Comparison of ENCODE assay signal across 7 cellular contexts in genomic region chr17:50372222-50372621, GRCh38. TPM values are rescaled to one million over a fixed set of nuclear protein-coding genes. Genes with fewer than 3 reads are reported as not detected.
DNase-seq lines count a peak whose midpoint lies in the region; ATAC-seq, FAIRE-seq and TF ChIP-seq lines count a peak whose summit lies in the region.

No MANE protein-coding gene starts in this region.

- no peaks in the 10 kb centered on the region for H4K20me1 ChIP-seq in IMR-90 (ENCODE audit: insufficient read depth, low read length)
- peaks cover 4% of the 10 kb centered on the region for H4K20me1 ChIP-seq in keratinocyte (ENCODE audit: control insufficient read depth, extremely low read depth, insufficient read depth, low read length)

- H3K9ac ChIP-seq in IMR-90 (ENCODE audit: low read depth, low read length) (peak overlapping the region; percentile 88), adipocyte (ENCODE audit: low read length) (peak overlapping the region; percentile 91), keratinocyte (ENCODE audit: control insufficient read depth, extremely low read depth, insufficient read depth, low read length) (peak overlapping the region; percentile 96), subcutaneous abdominal adipose tissue (ENCODE audit: low read length in 5 of 5) (peak overlapping the region; percentile 78 to 96 (median 91))

- POLR2A ChIA-PET in IMR-90 (lab: Charles Lee; ENCODE audit: unreplicated experiment), result no interaction called here

- WGBS in IMR-90 (ENCODE audit: extremely low coverage in 2 of 2, insufficient read length in 1 of 2), 2 experiments, result 14% methylated on average over 5 of the region's 10 CpGs; no CpG with 5 or more reads in 1 of the 2 experiments

- dilution Hi-C loops in IMR-90 (cut with HindIII; ENCODE audit: low sequenced_read_pairs, unreplicated experiment) (no loop called here), keratinocyte (cut with MboI; ENCODE audit: extremely low pct_ligation_motif_present, low sequenced_read_pairs) (no loop called here)

- peak overlapping the region; percentile 91 for H3K14ac ChIP-seq in IMR-90 (replicated peaks; ENCODE audit: low read depth, low read length)

- H3K27me3 ChIP-seq in IMR-90 (ENCODE audit: control insufficient read depth, insufficient read depth, low read length), result no peaks in the 10 kb centered on the region
- H3K27me3 ChIP-seq in adipocyte (replicated peaks; ENCODE audit: control insufficient read depth, insufficient read depth, low read length), result no peaks in the 10 kb centered on the region
- no peaks in the 10 kb centered on the region for H3K27me3 ChIP-seq in keratinocyte (ENCODE audit: control insufficient read depth, extremely low read depth, insufficient read depth, low read length)
- no peaks in the 10 kb centered on the region for H3K27me3 ChIP-seq in subcutaneous abdominal adipose tissue (ENCODE audit: control insufficient read depth in 5 of 5, insufficient read depth in 4 of 5, low read length in 5 of 5)

- H3K36me3 ChIP-seq in IMR-90 (ENCODE audit: control insufficient read depth, insufficient read depth, low read length), result peaks cover 24% of the 10 kb centered on the region
- peaks cover 33% of the 10 kb centered on the region for H3K36me3 ChIP-seq in adipocyte (ENCODE audit: control insufficient read depth, insufficient read depth, low read length, severe bottlenecking)
- peaks cover 15 to 34% of the 10 kb centered on the region in 2 experiments for H3K36me3 ChIP-seq in keratinocyte (ENCODE audit: control insufficient read depth in 2 of 2, extremely low read depth in 1 of 2, insufficient read depth in 2 of 2, low read length in 2 of 2)
- peaks cover 9 to 33% (median 31%) of the 10 kb centered on the region in 5 donors for H3K36me3 ChIP-seq in subcutaneous abdominal adipose tissue (ENCODE audit: control insufficient read depth in 5 of 5, insufficient read depth in 5 of 5, low read length in 5 of 5)

- TF ChIP-seq POLR2A in IMR-90 (IDR thresholded peaks at IDR 0.05; ENCODE audit: low read depth, low read length), result no peak

- H3K9me1 ChIP-seq in IMR-90 (ENCODE audit: insufficient read depth, low read length), result peaks cover 7% of the 10 kb centered on the region; the same call in 1 of the 2 replicates
- H3K9me1 ChIP-seq in keratinocyte (ENCODE audit: control insufficient read depth, extremely low read depth, insufficient read depth, low read length), result no peaks in the 10 kb centered on the region

- peak overlapping the region; percentile 89 for H2AK5ac ChIP-seq in IMR-90 (ENCODE audit: low read depth, low read length)

- H3K27ac ChIP-seq in IMR-90 (ENCODE audit: insufficient read depth, low read length) (peak overlapping the region; percentile 95; the same call in 1 of the 2 replicates), keratinocyte (ENCODE audit: control insufficient read depth, insufficient read depth, low read length) (peak overlapping the region; percentile 96), subcutaneous abdominal adipose tissue (ENCODE audit: low read depth, low read length) (peak overlapping the region; percentile 89)

- no peak overlapping the region for H2BK20ac ChIP-seq in IMR-90 (ENCODE audit: low read depth, low read length)

- TF ChIP-seq CTCF in IMR-90 (conservative IDR thresholded peaks at IDR 0.05; ENCODE audit: low read depth, low read length), result no peak
- no peak for TF ChIP-seq CTCF in keratinocyte (optimal IDR thresholded peaks at IDR 0.05 in 1 of 3, IDR thresholded peaks at IDR 0.05 in 1 of 3, conservative IDR thresholded peaks at IDR 0.05 in 1 of 3; ENCODE audit: extremely low read depth in 1 of 3, insufficient read depth in 2 of 3, low read length in 3 of 3)

- H2AK9ac ChIP-seq in IMR-90 (replicated peaks; ENCODE audit: low read depth, low read length, poor library complexity), result peak overlapping the region; percentile 98

- peak overlapping the region; percentile 99 for H3K4ac ChIP-seq in IMR-90 (ENCODE audit: low read depth, low read length)

- peak overlapping the region; percentile 96 for H2BK5ac ChIP-seq in IMR-90 (ENCODE audit: low read depth, low read length, poor library complexity, severe bottlenecking)

- H3K56ac ChIP-seq in IMR-90 (ENCODE audit: extremely low read depth, insufficient read depth, low read length), result peak overlapping the region; percentile 98

- H4K91ac ChIP-seq in IMR-90 (ENCODE audit: insufficient read depth, low read depth, low read length), result peak overlapping the region; percentile 20

- CTCF ChIA-PET in IMR-90 (lab: Yijun Ruan, JAX), result no interaction called here

- no peaks in the 10 kb centered on the region for H3K4me1 ChIP-seq in IMR-90 (ENCODE audit: control insufficient read depth, insufficient read depth, low read length)
- H3K4me1 ChIP-seq in adipocyte (ENCODE audit: control insufficient read depth, insufficient read depth, low read length), result peaks cover 12% of the 10 kb centered on the region
- peaks cover 16% of the 10 kb centered on the region for H3K4me1 ChIP-seq in keratinocyte (ENCODE audit: control insufficient read depth, extremely low read depth, insufficient read depth, low read length)
- H3K4me1 ChIP-seq in subcutaneous abdominal adipose tissue (ENCODE audit: control insufficient read depth in 5 of 5, insufficient read depth in 5 of 5, low read length in 5 of 5), result peaks cover 3 to 19% (median 16%) of the 10 kb centered on the region in 5 donors

- no peak overlapping the region for H3K18ac ChIP-seq in IMR-90 (ENCODE audit: low read depth, low read length)

- H3K23ac ChIP-seq in IMR-90 (ENCODE audit: low read depth, low read length), result peak overlapping the region; percentile 86

- TF ChIP-seq RAD21 in IMR-90 (IDR thresholded peaks at IDR 0.05; ENCODE audit: low read length), result no peak

- peak overlapping the region; percentile 4; the same call in 1 of the 2 replicates for H2BK120ac ChIP-seq in IMR-90 (ENCODE audit: low read depth, low read length)

- no peak overlapping the region for H2BK15ac ChIP-seq in IMR-90 (ENCODE audit: low read depth, low read length)

- peaks cover 33 to 52% of the 10 kb centered on the region in 2 experiments for H3K79me1 ChIP-seq in IMR-90 (ENCODE audit: low read depth in 1 of 2, low read length in 2 of 2)

- in situ Hi-C loops in IMR-90 (cut with MboI; ENCODE audit: low sequenced_read_pairs), result no loop called here

- H4K8ac ChIP-seq in IMR-90 (ENCODE audit: low read depth in 2 of 2, low read length in 2 of 2), result peak overlapping the region; percentile 74 to 100

- intact Hi-C loops in IMR-90 (cut with micrococcal nuclease), result no loop called here

- H3K4me2 ChIP-seq in IMR-90 (ENCODE audit: low read depth, low read length), result peak overlapping the region; percentile 88
- H3K4me2 ChIP-seq in keratinocyte (ENCODE audit: control insufficient read depth, extremely low read depth, insufficient read depth, low read depth, low read length), result peak overlapping the region; percentile 94

- DNase-seq in IMR-90 (no peak), adipocyte (ENCODE audit: low read depth) (no peak), keratinocyte (ENCODE audit: low read depth, low spot score) (no peak), OCI-M2 (lab: John Stamatoyannopoulos, UW; ENCODE audit: unreplicated experiment) (no peak), NCI-H2171 treated with DMSO at 0.1 percent for 48 hours (lab: John Stamatoyannopoulos, UW) (no peak)

- H2AFZ ChIP-seq in IMR-90 (replicated peaks; ENCODE audit: low read length, poor library complexity) (peak overlapping the region; percentile 98), keratinocyte (ENCODE audit: control insufficient read depth, low read length) (peak overlapping the region; percentile 1)

- no peak for FAIRE-seq in keratinocyte (lab: Jason Lieb, UNC)

- H4K5ac ChIP-seq in IMR-90 (ENCODE audit: low read depth, low read length), result peak overlapping the region; percentile 99; the same call in 1 of the 2 replicates

- peaks cover 31% of the 10 kb centered on the region for H3K79me2 ChIP-seq in keratinocyte (ENCODE audit: control insufficient read depth, insufficient read depth, low read length)

- H3K4me3 ChIP-seq in IMR-90 (ENCODE audit: insufficient read depth, low read depth, low read length) (peak overlapping the region; percentile 67), adipocyte (ENCODE audit: low read length) (peak overlapping the region; percentile 93), keratinocyte (ENCODE audit: control insufficient read depth in 2 of 3, extremely low read depth in 1 of 3, insufficient read depth in 2 of 3, low read depth in 1 of 3, low read length in 3 of 3) (peak overlapping the region; percentile 72 to 88 (median 83)), subcutaneous abdominal adipose tissue (ENCODE audit: low read depth in 1 of 5, low read length in 5 of 5) (peak overlapping the region; percentile 86 to 98 (median 94))

- TSS peak; percentile 37 for BruUV-seq in IMR-90 (replicated peaks; lab: Mats Ljungman, UMichigan)

- ATAC-seq in IMR-90 (ENCODE audit: low read depth) (peak; percentile 12), HG03354 (IDR thresholded peaks at IDR 0.05; ENCODE audit: poor library complexity, severe bottlenecking, unreplicated experiment) (no peak)

- H3K9me3 ChIP-seq in IMR-90 (ENCODE audit: control insufficient read depth, insufficient read depth, low read length) (no peaks in the 10 kb centered on the region), adipocyte (ENCODE audit: control insufficient read depth, low read length) (no peaks in the 10 kb centered on the region), keratinocyte (ENCODE audit: control insufficient read depth, low read depth, low read length) (no peaks in the 10 kb centered on the region), subcutaneous abdominal adipose tissue (ENCODE audit: control insufficient read depth in 5 of 5, low read length in 5 of 5) (no peaks in the 10 kb centered on the region)

RNA-seq across cellular contexts. Expression of gene MRPL27, which starts 0.8 kb away (rescaled TPM):
- total RNA-seq in IMR-90 (2012; rRNA removed), result 152 and 202 TPM in 2 replicates
- polyA plus RNA-seq in IMR-90 (2012; rRNA removed), result 156 and 176 TPM in 2 replicates
- polyA plus RNA-seq in IMR-90 (2012; cell fraction: cytosol; rRNA removed), result 138 and 201 TPM in 2 replicates
- polyA plus RNA-seq in IMR-90 (2012; cell fraction: nucleus; rRNA removed; ENCODE audit: low replicate concordance), result 60.7 and 89.8 TPM in 2 replicates
- 106 to 130 TPM (median 123 TPM) in 3 replicates for polyA plus RNA-seq in keratinocyte
- 48.6 TPM for polyA plus RNA-seq in keratinocyte (2011; ENCODE audit: low read depth)
- 97.2 and 104 TPM in 2 replicates for polyA plus RNA-seq in keratinocyte (2011; cell fraction: cytosol; rRNA removed)
- polyA plus RNA-seq in keratinocyte (2011; cell fraction: nucleus; rRNA removed), result 77.6 and 82.3 TPM in 2 replicates
- 84.6 and 121 TPM in 2 replicates for polyA plus RNA-seq in keratinocyte (2012; ENCODE audit: low replicate concordance)
- polyA minus RNA-seq in keratinocyte, result 41.0 to 62.1 TPM (median 43.0 TPM) in 3 replicates
- polyA minus RNA-seq in keratinocyte (2011; cell fraction: cytosol; rRNA and poly(A)+ RNA removed), result 28.8 TPM
- polyA minus RNA-seq in keratinocyte (2011; cell fraction: nucleus; rRNA and poly(A)+ RNA removed), result 11.7 and 11.8 TPM in 2 replicates

RNA-seq across cellular contexts. Expression of gene EME1, which starts 0.8 kb away (rescaled TPM):
- 8.9 and 9.1 TPM in 2 replicates for total RNA-seq in IMR-90 (2012; rRNA removed)
- 9.4 and 10.1 TPM in 2 replicates for polyA plus RNA-seq in IMR-90 (2012; rRNA removed)
- polyA plus RNA-seq in IMR-90 (2012; cell fraction: cytosol; rRNA removed), result 1.4 and 4.8 TPM in 2 replicates
- polyA plus RNA-seq in IMR-90 (2012; cell fraction: nucleus; rRNA removed; ENCODE audit: low replicate concordance), result 20.8 and 44.5 TPM in 2 replicates
- 1.6 to 5.6 TPM (median 4.7 TPM) in 3 replicates for polyA plus RNA-seq in keratinocyte
- polyA plus RNA-seq in keratinocyte (2011; ENCODE audit: low read depth), result not detected
- polyA plus RNA-seq in keratinocyte (2011; cell fraction: cytosol; rRNA removed), result 1.1 and 1.2 TPM in 2 replicates
- 7.0 and 7.7 TPM in 2 replicates for polyA plus RNA-seq in keratinocyte (2011; cell fraction: nucleus; rRNA removed)
- polyA plus RNA-seq in keratinocyte (2012; ENCODE audit: low replicate concordance), result 0.31 and 3.6 TPM in 2 replicates
- 1.1 to 4.0 TPM (median 1.4 TPM) in 3 replicates for polyA minus RNA-seq in keratinocyte
- polyA minus RNA-seq in keratinocyte (2011; cell fraction: cytosol; rRNA and poly(A)+ RNA removed), result not detected
- polyA minus RNA-seq in keratinocyte (2011; cell fraction: nucleus; rRNA and poly(A)+ RNA removed), result 0.32 and 3.1 TPM in 2 replicates

RNA-seq across cellular contexts. Expression of gene LRRC59, which starts 25.1 kb away (rescaled TPM):
- total RNA-seq in IMR-90 (2012; rRNA removed), result 233 and 241 TPM in 2 replicates
- polyA plus RNA-seq in IMR-90 (2012; rRNA removed), result 134 and 139 TPM in 2 replicates
- 90.9 and 114 TPM in 2 replicates for polyA plus RNA-seq in IMR-90 (2012; cell fraction: cytosol; rRNA removed)
- polyA plus RNA-seq in IMR-90 (2012; cell fraction: nucleus; rRNA removed; ENCODE audit: low replicate concordance), result 56.5 and 96.2 TPM in 2 replicates
- 90.4 to 162 TPM (median 152 TPM) in 3 replicates for polyA plus RNA-seq in keratinocyte
- polyA plus RNA-seq in keratinocyte (2011; ENCODE audit: low read depth), result 25.2 TPM
- polyA plus RNA-seq in keratinocyte (2011; cell fraction: cytosol; rRNA removed), result 134 and 193 TPM in 2 replicates
- 99.4 and 102 TPM in 2 replicates for polyA plus RNA-seq in keratinocyte (2011; cell fraction: nucleus; rRNA removed)
- 52.5 and 197 TPM in 2 replicates for polyA plus RNA-seq in keratinocyte (2012; ENCODE audit: low replicate concordance)
- polyA minus RNA-seq in keratinocyte, result 122 to 199 TPM (median 164 TPM) in 3 replicates
- polyA minus RNA-seq in keratinocyte (2011; cell fraction: cytosol; rRNA and poly(A)+ RNA removed), result 102 TPM
- 38.3 and 62.2 TPM in 2 replicates for polyA minus RNA-seq in keratinocyte (2011; cell fraction: nucleus; rRNA and poly(A)+ RNA removed)

RNA-seq across cellular contexts. Expression of gene XYLT2, which starts 26.3 kb away (rescaled TPM):
- total RNA-seq in IMR-90 (2012; rRNA removed), result 31.9 and 35.0 TPM in 2 replicates
- 27.7 and 35.7 TPM in 2 replicates for polyA plus RNA-seq in IMR-90 (2012; rRNA removed)
- 20.7 and 31.6 TPM in 2 replicates for polyA plus RNA-seq in IMR-90 (2012; cell fraction: cytosol; rRNA removed)
- 39.1 and 85.9 TPM in 2 replicates for polyA plus RNA-seq in IMR-90 (2012; cell fraction: nucleus; rRNA removed; ENCODE audit: low replicate concordance)
- 15.3 to 28.3 TPM (median 18.3 TPM) in 3 replicates for polyA plus RNA-seq in keratinocyte
- polyA plus RNA-seq in keratinocyte (2011; ENCODE audit: low read depth), result 9.4 TPM
- polyA plus RNA-seq in keratinocyte (2011; cell fraction: cytosol; rRNA removed), result 4.1 and 9.7 TPM in 2 replicates
- 39.7 and 54.2 TPM in 2 replicates for polyA plus RNA-seq in keratinocyte (2011; cell fraction: nucleus; rRNA removed)
- 15.2 and 29.2 TPM in 2 replicates for polyA plus RNA-seq in keratinocyte (2012; ENCODE audit: low replicate concordance)
- 38.9 to 80.6 TPM (median 56.6 TPM) in 3 replicates for polyA minus RNA-seq in keratinocyte
- polyA minus RNA-seq in keratinocyte (2011; cell fraction: cytosol; rRNA and poly(A)+ RNA removed), result 41.2 TPM
- polyA minus RNA-seq in keratinocyte (2011; cell fraction: nucleus; rRNA and poly(A)+ RNA removed), result 108 and 118 TPM in 2 replicates

RNA-seq across cellular contexts. Expression of gene ACSF2, which starts 53.8 kb away (rescaled TPM):
- 15.0 and 18.5 TPM in 2 replicates for total RNA-seq in IMR-90 (2012; rRNA removed)
- 26.8 and 27.2 TPM in 2 replicates for polyA plus RNA-seq in IMR-90 (2012; rRNA removed)
- polyA plus RNA-seq in IMR-90 (2012; cell fraction: cytosol; rRNA removed), result 12.2 and 22.9 TPM in 2 replicates
- 103 and 117 TPM in 2 replicates for polyA plus RNA-seq in IMR-90 (2012; cell fraction: nucleus; rRNA removed; ENCODE audit: low replicate concordance)
- 57.6 to 102 TPM (median 71.9 TPM) in 3 replicates for polyA plus RNA-seq in keratinocyte
- 101 TPM for polyA plus RNA-seq in keratinocyte (2011; ENCODE audit: low read depth)
- 44.9 and 50.9 TPM in 2 replicates for polyA plus RNA-seq in keratinocyte (2011; cell fraction: cytosol; rRNA removed)
- polyA plus RNA-seq in keratinocyte (2011; cell fraction: nucleus; rRNA removed), result 241 and 303 TPM in 2 replicates
- polyA plus RNA-seq in keratinocyte (2012; ENCODE audit: low replicate concordance), result 46.5 and 47.5 TPM in 2 replicates
- 92.0 to 164 TPM (median 110 TPM) in 3 replicates for polyA minus RNA-seq in keratinocyte
- polyA minus RNA-seq in keratinocyte (2011; cell fraction: cytosol; rRNA and poly(A)+ RNA removed), result 35.7 TPM
- 93.2 and 125 TPM in 2 replicates for polyA minus RNA-seq in keratinocyte (2011; cell fraction: nucleus; rRNA and poly(A)+ RNA removed)
